In genomic region chr19:49817964-49818690, GRCh38 we compare ENCODE assay signal across 8 cellular contexts. TPM values are rescaled to one million over a fixed set of nuclear protein-coding genes. Genes with fewer than 3 reads are reported as not detected.
DNase-seq lines count a peak whose midpoint lies in the region; ATAC-seq and TF ChIP-seq lines count a peak whose summit lies in the region.

MED25 (plus strand) TSS chr19:49818289; CDS start chr19:49818342, 53 bp downstream.

- peak; percentile 27 for TF ChIP-seq CTCF in AG04450 (IDR thresholded peaks at IDR 0.05; ENCODE audit: low read depth, low read length)

- H3K4me3 ChIP-seq in AG04450 (ENCODE audit: low read depth, low read length), result peak within 1 kb of the TSS; percentile 99

- POLR2A ChIA-PET in AG04450 (lab: Yijun Ruan, JAX), result interaction anchor here (1.1 kb wide), 1 partner anchor 59 kb away, joined by 4 read pairs; the partner anchor contains the start of genes AKT1S1 and TBC1D17

- CTCF ChIA-PET in AG04450 (lab: Charles Lee), result interaction anchor here (0.5 to 0.6 kb wide), 2 partner anchors 306 to 907 kb away, joined by 3 to 4 read pairs; no protein-coding TSS in a partner anchor

- ATAC-seq in GM18867 (IDR thresholded peaks at IDR 0.05; ENCODE audit: unreplicated experiment) (peak; percentile 62), HG03103 (IDR thresholded peaks at IDR 0.05; ENCODE audit: low read depth, unreplicated experiment) (peak; percentile 51)

- H3K9me3 ChIP-seq in AG04450 (ENCODE audit: control insufficient read depth, insufficient read depth, low read length), result no peaks in the 10 kb centered on the region; the same call in 1 of the 2 replicates

- DNase-seq in AG04450 (ENCODE audit: low read depth, low spot score), result peak; percentile 55
- peak; percentile 89 for DNase-seq in NCI-H2196 (lab: John Stamatoyannopoulos, UW; ENCODE audit: unreplicated experiment)
- DNase-seq in activated CD4-positive, CD25-positive, alpha-beta regulatory T cell (lab: John Stamatoyannopoulos, UW), result peak; percentile 71 to 80 (median 74)
- peak in 59 of 61 donors; percentile 31 to 93 (median 79) for DNase-seq in caudate nucleus (lab: John Stamatoyannopoulos, UW)
- peak; percentile 76 for DNase-seq in iris pigment epithelial cell (ENCODE audit: low read depth)
- DNase-seq in stimulated activated CD4-positive, alpha-beta T cell treated with anti-CD3 and anti-CD28 coated beads, Interleukin-12 subunit alpha, Interleukin-12 subunit beta, amount 100 ng/mL, for 24 hours (ENCODE audit: low read depth in 2 of 2), result peak; percentile 74 to 75

- H3K27me3 ChIP-seq in AG04450 (ENCODE audit: control insufficient read depth, insufficient read depth, low read length), result no peaks in the 10 kb centered on the region

- H3K27ac ChIP-seq in AG04450 (ENCODE audit: low read depth, low read length), result peak within 1 kb of the TSS; percentile 94
- peak within 1 kb of the TSS; percentile 99 for H3K27ac ChIP-seq in caudate nucleus (ENCODE audit: low read depth, low read length)

RNA-seq across cellular contexts. Expression of gene MED25, which starts in this region (rescaled TPM):
- 12.6 and 20.3 TPM in 2 replicates for polyA plus RNA-seq in AG04450 (2011; rRNA removed)
- 25.4 and 33.2 TPM in 2 replicates for polyA minus RNA-seq in AG04450 (2011; rRNA and poly(A)+ RNA removed)

Comparison
In these comparisons a context has a peak if more than half of its experiments do, and no peak if none do; other contexts are left out.
1. Peak in every context shown above with its lines: DNase-seq, ATAC-seq, H3K4me3 ChIP-seq and H3K27ac ChIP-seq.